ENCODE assay signal across 37 cellular contexts in genomic region chr15:26996250-26996649, GRCh38. TPM values are rescaled to one million over a fixed set of nuclear protein-coding genes. Genes with fewer than 3 reads are reported as not detected.
"Had no signal": no experiment of that assay in that cellular context is flagged by ENCODE, and none has a peak within 500 bp of the region (broad histone marks: within the 10 kb centered on the region; RNA-seq: fewer than 3 reads in every experiment).

No MANE protein-coding gene starts in this region.

- H3K4me3 Mint-ChIP-seq: activated CD4-positive, alpha-beta memory T cell treated with anti-CD3 and anti-CD28 coated beads for 36 hours; activated CD4-positive, alpha-beta T cell treated with anti-CD3 and anti-CD28 coated beads for 36 hours; activated CD4-positive, alpha-beta T cell treated with anti-CD3 and anti-CD28 coated beads, Interleukin-2, amount 10 ng/mL, durations not matched to agents 24 days and 14 days; activated CD8-positive, alpha-beta memory T cell treated with anti-CD3 and anti-CD28 coated beads, Interleukin-2, amount 10 ng/mL, durations not matched to agents 7 days and 5 days; activated CD8-positive, alpha-beta T cell treated with anti-CD3 and anti-CD28 coated beads, Interleukin-2, amount 10 ng/mL, durations not matched to agents 7 days and 5 days; activated naive CD4-positive, alpha-beta T cell treated with anti-CD3 and anti-CD28 coated beads, Interleukin-2, amount 10 ng/mL, durations not matched to agents 7 days and 5 days; activated naive CD8-positive, alpha-beta T cell treated with anti-CD3 and anti-CD28 coated beads, Interleukin-2, amount 10 ng/mL, durations not matched to agents 7 days and 5 days; activated T-helper 1 cell treated with anti-CD3 and anti-CD28 coated beads, Interleukin-12 subunit alpha, Interleukin-12 subunit beta, Interleukin-2, Interleukin-4 antibody, amounts not matched to agents 30 ng/mL and 10 ng/mL and 1 ng/mL, durations not matched to agents 14 hours and 24 hours and 36 hours; central memory CD8-positive, alpha-beta T cell; effector memory CD8-positive, alpha-beta T cell; T-helper 17 cell; T-helper 2 cell treated with Interferon-gamma antibody and Interleukin-4, amounts not matched to agents 5 μg/mL and 100 μg/mL, for 36 hours had no signal

- H3K36me3 Mint-ChIP-seq: activated CD4-positive, alpha-beta memory T cell treated with anti-CD3 and anti-CD28 coated beads for 36 hours; activated CD8-positive, alpha-beta memory T cell treated with anti-CD3 and anti-CD28 coated beads, Interleukin-2, amount 10 ng/mL, durations not matched to agents 7 days and 5 days; activated naive CD4-positive, alpha-beta T cell treated with anti-CD3 and anti-CD28 coated beads, Interleukin-2, amount 10 ng/mL, durations not matched to agents 7 days and 5 days; activated naive CD8-positive, alpha-beta T cell treated with anti-CD3 and anti-CD28 coated beads, Interleukin-2, amount 10 ng/mL, durations not matched to agents 7 days and 5 days had no signal

- H3K27ac Mint-ChIP-seq: activated CD4-positive, alpha-beta memory T cell treated with anti-CD3 and anti-CD28 coated beads for 36 hours; activated CD4-positive, alpha-beta T cell treated with anti-CD3 and anti-CD28 coated beads for 36 hours; activated CD4-positive, alpha-beta T cell treated with anti-CD3 and anti-CD28 coated beads, Interleukin-2, amount 10 ng/mL, durations not matched to agents 24 days and 14 days; activated CD8-positive, alpha-beta memory T cell treated with anti-CD3 and anti-CD28 coated beads, Interleukin-2, amount 10 ng/mL, durations not matched to agents 7 days and 5 days; activated CD8-positive, alpha-beta T cell treated with anti-CD3 and anti-CD28 coated beads, Interleukin-2, amount 10 ng/mL, durations not matched to agents 7 days and 5 days; activated naive CD4-positive, alpha-beta T cell treated with anti-CD3 and anti-CD28 coated beads, Interleukin-2, amount 10 ng/mL, durations not matched to agents 7 days and 5 days; activated naive CD4-positive, alpha-beta T cell treated with anti-CD3 and anti-CD28 coated beads, Interleukin-2, amount 50 U/mL, for 72 hours; activated naive CD8-positive, alpha-beta T cell treated with anti-CD3 and anti-CD28 coated beads, Interleukin-2, amount 10 ng/mL, durations not matched to agents 7 days and 5 days; activated T-helper 1 cell treated with anti-CD3 and anti-CD28 coated beads, Interleukin-12 subunit alpha, Interleukin-12 subunit beta, Interleukin-2, Interleukin-4 antibody, amounts not matched to agents 30 ng/mL and 10 ng/mL and 1 ng/mL, durations not matched to agents 14 hours and 24 hours and 36 hours; activated T-helper 2 cell treated with anti-CD3 and anti-CD28 coated beads, Interferon-gamma antibody, Interleukin-2, Interleukin-4, amounts not matched to agents 10 μg/mL and 5 μg/mL and 100 μg/mL, durations not matched to agents 14 hours and 24 hours and 36 hours; effector memory CD8-positive, alpha-beta T cell; T-helper 17 cell; T-helper 2 cell treated with Interferon-gamma antibody and Interleukin-4, amounts not matched to agents 5 μg/mL and 100 μg/mL, for 36 hours had no signal

- H3K4me1 ChIP-seq: ascending aorta, esophagus muscularis mucosa, foreskin keratinocyte, gastrocnemius medialis, heart left ventricle had no signal

- H3K27ac ChIP-seq: ascending aorta, brain microvascular endothelial cell, esophagus muscularis mucosa, foreskin keratinocyte, gastrocnemius medialis, heart left ventricle, WERI-Rb-1 had no signal

- H3K9me3 ChIP-seq: gastrocnemius medialis had no signal

- H3K36me3 ChIP-seq: ascending aorta, brain microvascular endothelial cell, esophagus muscularis mucosa, gastrocnemius medialis, heart left ventricle, WERI-Rb-1 had no signal

- H3K4me1 Mint-ChIP-seq: activated CD4-positive, alpha-beta T cell treated with anti-CD3 and anti-CD28 coated beads for 36 hours; activated CD4-positive, alpha-beta T cell treated with anti-CD3 and anti-CD28 coated beads, Interleukin-2, amount 10 ng/mL, durations not matched to agents 24 days and 14 days; activated CD8-positive, alpha-beta memory T cell treated with anti-CD3 and anti-CD28 coated beads, Interleukin-2, amount 10 ng/mL, durations not matched to agents 7 days and 5 days; activated naive CD4-positive, alpha-beta T cell treated with anti-CD3 and anti-CD28 coated beads, Interleukin-2, amount 10 ng/mL, durations not matched to agents 7 days and 5 days; activated naive CD8-positive, alpha-beta T cell treated with anti-CD3 and anti-CD28 coated beads, Interleukin-2, amount 10 ng/mL, durations not matched to agents 7 days and 5 days; central memory CD8-positive, alpha-beta T cell; T-helper 17 cell had no signal

- ATAC-seq: activated CD4-positive, alpha-beta T cell treated with anti-CD3 and anti-CD28 coated beads for 36 hours; activated CD8-positive, alpha-beta memory T cell treated with anti-CD3 and anti-CD28 coated beads, Interleukin-2, amount 10 ng/mL, durations not matched to agents 7 days and 5 days; activated CD8-positive, alpha-beta T cell treated with anti-CD3 and anti-CD28 coated beads, Interleukin-2, amount 10 ng/mL, durations not matched to agents 7 days and 5 days; activated naive CD4-positive, alpha-beta T cell treated with anti-CD3 and anti-CD28 coated beads, Interleukin-2, amount 50 U/mL, for 72 hours; effector memory CD8-positive, alpha-beta T cell; foreskin keratinocyte; gastrocnemius medialis; heart left ventricle; T-helper 17 cell had no signal

- H3K27me3 Mint-ChIP-seq: activated CD4-positive, alpha-beta memory T cell treated with anti-CD3 and anti-CD28 coated beads for 36 hours; activated CD4-positive, alpha-beta T cell treated with anti-CD3 and anti-CD28 coated beads for 36 hours; activated CD4-positive, alpha-beta T cell treated with anti-CD3 and anti-CD28 coated beads, Interleukin-2, amount 10 ng/mL, durations not matched to agents 24 days and 14 days; activated CD8-positive, alpha-beta memory T cell treated with anti-CD3 and anti-CD28 coated beads, Interleukin-2, amount 10 ng/mL, durations not matched to agents 7 days and 5 days; activated naive CD4-positive, alpha-beta T cell treated with anti-CD3 and anti-CD28 coated beads, Interleukin-2, amount 10 ng/mL, durations not matched to agents 7 days and 5 days; activated naive CD8-positive, alpha-beta T cell treated with anti-CD3 and anti-CD28 coated beads, Interleukin-2, amount 10 ng/mL, durations not matched to agents 7 days and 5 days; central memory CD8-positive, alpha-beta T cell; effector memory CD8-positive, alpha-beta T cell; T-helper 17 cell had no signal

- FAIRE-seq: bronchial epithelial cell, colon had no signal

- H3K4me3 ChIP-seq: ascending aorta, esophagus muscularis mucosa, gastrocnemius medialis, heart left ventricle had no signal

- DNase-seq: activated CD4-positive, alpha-beta memory T cell treated with anti-CD3 and anti-CD28 coated beads for 36 hours; activated CD4-positive, alpha-beta T cell treated with anti-CD3 and anti-CD28 coated beads for 36 hours; activated CD4-positive, alpha-beta T cell treated with anti-CD3 and anti-CD28 coated beads, Interleukin-2, amount 10 ng/mL, durations not matched to agents 24 days and 14 days; activated CD4-positive, CD25-positive, alpha-beta regulatory T cell; activated CD4-positive, CD25-positive, alpha-beta regulatory T cell treated with anti-CD3 and anti-CD28 coated beads, Interleukin-2, amount 50 U/mL, for 72 hours; activated CD8-positive, alpha-beta memory T cell treated with anti-CD3 and anti-CD28 coated beads, Interleukin-2, amount 10 ng/mL, durations not matched to agents 7 days and 5 days; activated CD8-positive, alpha-beta memory T cell treated with anti-CD3 and anti-CD28 coated beads, Interleukin-2, amount 50 U/mL, for 4 hours; activated CD8-positive, alpha-beta T cell treated with anti-CD3 and anti-CD28 coated beads, Interleukin-2, amount 10 ng/mL, durations not matched to agents 7 days and 5 days; activated gamma-delta T cell; activated naive CD4-positive, alpha-beta T cell; activated naive CD4-positive, alpha-beta T cell treated with anti-CD3 and anti-CD28 coated beads, Interleukin-2, amount 10 ng/mL, durations not matched to agents 7 days and 5 days; activated naive CD8-positive, alpha-beta T cell treated with anti-CD3 and anti-CD28 coated beads, Interleukin-2, amount 10 ng/mL, durations not matched to agents 7 days and 5 days; activated T-cell treated with anti-CD3 and anti-CD28 coated beads, Interleukin-2, amount 50 U/mL, for 1 hour; activated T-cell treated with anti-CD3 and anti-CD28 coated beads, Interleukin-2, amount 50 U/mL, for 48 hours; brain microvascular endothelial cell; cortex of kidney; dermis blood vessel endothelial cell; effector CD4-positive, alpha-beta T cell; effector memory CD8-positive, alpha-beta T cell; erythroblast; foreskin keratinocyte; gastrocnemius medialis; glutamatergic neuron; heart left ventricle; T-helper 17 cell; T1000; WERI-Rb-1 had no signal

- H3K27me3 ChIP-seq: ascending aorta, brain microvascular endothelial cell, esophagus muscularis mucosa, foreskin keratinocyte, gastrocnemius medialis, heart left ventricle had no signal

RNA-seq across cellular contexts. Expression of gene GABRG3, which starts 25.3 kb away (rescaled TPM):
- total RNA-seq: activated CD4-positive, alpha-beta memory T cell treated with anti-CD3 and anti-CD28 coated beads for 36 hours; activated CD4-positive, alpha-beta T cell treated with anti-CD3 and anti-CD28 coated beads for 36 hours; activated CD4-positive, alpha-beta T cell treated with anti-CD3 and anti-CD28 coated beads, Interleukin-2, amount 10 ng/mL, durations not matched to agents 24 days and 14 days; activated CD8-positive, alpha-beta memory T cell treated with anti-CD3 and anti-CD28 coated beads for 36 hours; activated CD8-positive, alpha-beta memory T cell treated with anti-CD3 and anti-CD28 coated beads, Interleukin-2, amount 10 ng/mL, durations not matched to agents 7 days and 5 days; activated CD8-positive, alpha-beta T cell treated with anti-CD3 and anti-CD28 coated beads, Interleukin-2, amount 10 ng/mL, durations not matched to agents 7 days and 5 days; activated naive CD4-positive, alpha-beta T cell treated with anti-CD3 and anti-CD28 coated beads, Interleukin-2, amount 50 U/mL, for 72 hours; activated naive CD8-positive, alpha-beta T cell treated with anti-CD3 and anti-CD28 coated beads, Interleukin-2, amount 10 ng/mL, durations not matched to agents 7 days and 5 days; activated T-helper 1 cell treated with anti-CD3 and anti-CD28 coated beads, Interleukin-12 subunit alpha, Interleukin-12 subunit beta, Interleukin-2, Interleukin-4 antibody, amounts not matched to agents 30 ng/mL and 10 ng/mL and 1 ng/mL, durations not matched to agents 14 hours and 24 hours and 36 hours; activated T-helper 2 cell treated with anti-CD3 and anti-CD28 coated beads, Interferon-gamma antibody, Interleukin-2, Interleukin-4, amounts not matched to agents 10 μg/mL and 5 μg/mL and 100 μg/mL, durations not matched to agents 14 hours and 24 hours and 36 hours; ascending aorta; bronchial epithelial cell; dermis blood vessel endothelial cell; esophagus muscularis mucosa; foreskin keratinocyte; gastrocnemius medialis; heart left ventricle; T-helper 17 cell had no signal
- polyA plus RNA-seq: foreskin keratinocyte, heart left ventricle had no signal
